Comparison of ENCODE assay signal across 2 cellular contexts in the genomic region with DNA sequence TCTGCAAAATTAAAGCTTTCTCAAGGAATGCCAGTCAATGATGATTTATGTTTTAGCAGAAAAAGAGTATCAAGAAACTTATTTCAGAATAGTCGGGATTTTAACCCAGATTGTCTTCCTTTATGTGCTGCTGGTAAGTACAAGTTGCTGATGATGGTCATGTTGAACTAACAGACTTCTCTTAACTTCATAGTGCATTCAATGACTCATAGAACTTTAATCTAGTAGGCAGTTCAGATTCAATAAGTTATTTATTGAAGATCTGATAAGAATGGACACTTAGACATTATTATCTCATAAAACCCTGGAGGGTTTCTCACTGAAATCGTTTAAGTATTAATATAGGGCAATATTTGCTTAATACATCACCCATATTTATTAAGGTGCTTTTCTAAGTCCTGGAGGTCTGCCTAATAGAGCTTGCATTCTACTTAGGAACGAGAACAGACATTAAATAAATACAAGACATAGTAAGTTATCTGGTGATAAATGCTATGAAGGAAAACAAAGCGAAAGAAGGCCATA.
A peak's percentile ranks its signal among the peaks of the same experiment; 100 is the strongest.
TF ChIP-seq lines count a peak whose summit lies in the region.

No MANE protein-coding gene starts in this region.

TF ChIP-seq in A549, 52 proteins besides CTCF, POLR2A, EP300 and RAD21:
- TF ChIP-seq GATA3 (IDR thresholded peaks at IDR 0.05; ENCODE audit: borderline replicate concordance) = peak; percentile 77
- no peak for TF ChIP-seq NR3C1 (IDR thresholded peaks at IDR 0.05)
- no peak for TF ChIP-seq FOSL2 (IDR thresholded peaks at IDR 0.05)
- TF ChIP-seq FOSL2 (CRISPR knock-in tag; IDR thresholded peaks at IDR 0.05) = peak; percentile 40; the same call in 1 of the 2 replicates
- TF ChIP-seq, protein P1, sequence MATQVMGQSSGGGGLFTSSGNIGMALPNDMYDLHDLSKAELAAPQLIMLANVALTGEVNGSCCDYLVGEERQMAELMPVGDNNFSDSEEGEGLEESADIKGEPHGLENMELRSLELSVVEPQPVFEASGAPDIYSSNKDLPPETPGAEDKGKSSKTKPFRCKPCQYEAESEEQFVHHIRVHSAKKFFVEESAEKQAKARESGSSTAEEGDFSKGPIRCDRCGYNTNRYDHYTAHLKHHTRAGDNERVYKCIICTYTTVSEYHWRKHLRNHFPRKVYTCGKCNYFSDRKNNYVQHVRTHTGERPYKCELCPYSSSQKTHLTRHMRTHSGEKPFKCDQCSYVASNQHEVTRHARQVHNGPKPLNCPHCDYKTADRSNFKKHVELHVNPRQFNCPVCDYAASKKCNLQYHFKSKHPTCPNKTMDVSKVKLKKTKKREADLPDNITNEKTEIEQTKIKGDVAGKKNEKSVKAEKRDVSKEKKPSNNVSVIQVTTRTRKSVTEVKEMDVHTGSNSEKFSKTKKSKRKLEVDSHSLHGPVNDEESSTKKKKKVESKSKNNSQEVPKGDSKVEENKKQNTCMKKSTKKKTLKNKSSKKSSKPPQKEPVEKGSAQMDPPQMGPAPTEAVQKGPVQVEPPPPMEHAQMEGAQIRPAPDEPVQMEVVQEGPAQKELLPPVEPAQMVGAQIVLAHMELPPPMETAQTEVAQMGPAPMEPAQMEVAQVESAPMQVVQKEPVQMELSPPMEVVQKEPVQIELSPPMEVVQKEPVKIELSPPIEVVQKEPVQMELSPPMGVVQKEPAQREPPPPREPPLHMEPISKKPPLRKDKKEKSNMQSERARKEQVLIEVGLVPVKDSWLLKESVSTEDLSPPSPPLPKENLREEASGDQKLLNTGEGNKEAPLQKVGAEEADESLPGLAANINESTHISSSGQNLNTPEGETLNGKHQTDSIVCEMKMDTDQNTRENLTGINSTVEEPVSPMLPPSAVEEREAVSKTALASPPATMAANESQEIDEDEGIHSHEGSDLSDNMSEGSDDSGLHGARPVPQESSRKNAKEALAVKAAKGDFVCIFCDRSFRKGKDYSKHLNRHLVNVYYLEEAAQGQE (IDR thresholded peaks at IDR 0.05) = no peak

TF ChIP-seq in IMR-90, 13 proteins besides CTCF, POLR2A, EP300 and RAD21:
- TF ChIP-seq FOS (IDR thresholded peaks at IDR 0.05; ENCODE audit: low read depth, low read length) (no peak), BHLHE40 (IDR thresholded peaks at IDR 0.05; ENCODE audit: low read depth, low read length) (no peak), MXI1 (IDR thresholded peaks at IDR 0.05; ENCODE audit: borderline replicate concordance, low read depth, low read length) (no peak), SMC3 (IDR thresholded peaks at IDR 0.05; ENCODE audit: low read depth, low read length) (no peak), RCOR1 (IDR thresholded peaks at IDR 0.05; ENCODE audit: insufficient replicate concordance, low read length) (no peak), RFX5 (IDR thresholded peaks at IDR 0.05; ENCODE audit: low read depth, low read length) (no peak), CEBPB (IDR thresholded peaks at IDR 0.05; ENCODE audit: low read depth, low read length) (no peak), CHD1 (IDR thresholded peaks at IDR 0.05; ENCODE audit: low read depth, low read length) (no peak), MAFK (IDR thresholded peaks at IDR 0.05; ENCODE audit: low read depth, low read length) (no peak), ELK1 (IDR thresholded peaks at IDR 0.05; ENCODE audit: borderline replicate concordance, low read depth, low read length) (no peak), NFE2L2 (IDR thresholded peaks at IDR 0.05; ENCODE audit: low read depth, low read length) (no peak), MAZ (IDR thresholded peaks at IDR 0.05; ENCODE audit: borderline replicate concordance, low read depth, low read length) (no peak)
- TF ChIP-seq, protein P2, sequence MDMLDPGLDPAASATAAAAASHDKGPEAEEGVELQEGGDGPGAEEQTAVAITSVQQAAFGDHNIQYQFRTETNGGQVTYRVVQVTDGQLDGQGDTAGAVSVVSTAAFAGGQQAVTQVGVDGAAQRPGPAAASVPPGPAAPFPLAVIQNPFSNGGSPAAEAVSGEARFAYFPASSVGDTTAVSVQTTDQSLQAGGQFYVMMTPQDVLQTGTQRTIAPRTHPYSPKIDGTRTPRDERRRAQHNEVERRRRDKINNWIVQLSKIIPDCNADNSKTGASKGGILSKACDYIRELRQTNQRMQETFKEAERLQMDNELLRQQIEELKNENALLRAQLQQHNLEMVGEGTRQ (IDR thresholded peaks at IDR 0.05; ENCODE audit: low read depth, low read length) = no peak
TF ChIP-seq in IMR-90: peak in this region for 0.
